10 cellular contexts compared by ENCODE assay signal in genomic region chr17:80751460-80752368, GRCh38.
DNase-seq lines count a peak whose midpoint lies in the region; ATAC-seq, FAIRE-seq and TF ChIP-seq lines count a peak whose summit lies in the region.
"Had no signal": no experiment of that assay in that cellular context is flagged by ENCODE, and none has a peak within 500 bp of the region (broad histone marks: within the 10 kb centered on the region; RNA-seq: fewer than 3 reads in every experiment).

No MANE protein-coding gene starts in this region.

- H2BK120ac ChIP-seq in trophoblast cell (ENCODE audit: insufficient read depth, low read length, poor library complexity): no peak overlapping the region

- intact Hi-C loops in PC-3 (cut with micrococcal nuclease): no loop called here
- intact Hi-C loops in kidney (cut with DNase I): no loop called here

- no TSS peak for BruUV-seq in PC-3 (replicated peaks; lab: Mats Ljungman, UMichigan)

- no peak overlapping the region for H3K18ac ChIP-seq in trophoblast cell (ENCODE audit: low read length)

- POLR2A ChIA-PET in PC-3 (lab: Charles Lee; ENCODE audit: unreplicated experiment): no interaction called here

- H3K79me1 ChIP-seq in trophoblast cell (ENCODE audit: low read length): peaks cover 3% of the 10 kb centered on the region

- peak overlapping the region; percentile 52 for H3K9ac ChIP-seq in DND-41 (ENCODE audit: low read depth, low read length)
- no peak overlapping the region for H3K9ac ChIP-seq in PC-3 (ENCODE audit: low read length)
- H3K9ac ChIP-seq in trophoblast cell (ENCODE audit: low read length): no peak overlapping the region
- no peak overlapping the region for H3K9ac ChIP-seq in kidney (ENCODE audit: low read length in 2 of 2)

- no peak overlapping the region for H3K14ac ChIP-seq in trophoblast cell (ENCODE audit: low read length)

- H3K23ac ChIP-seq in trophoblast cell (ENCODE audit: low read length): no peak overlapping the region

- H2BK12ac ChIP-seq in trophoblast cell (ENCODE audit: low read length): no peak overlapping the region

- peak overlapping the region in 1 of 2 experiments; percentile 38; a peak in 2 of 4 replicates for H3K4me3 ChIP-seq in DND-41 (ENCODE audit: low read depth in 1 of 2, low read length in 2 of 2)
- no peak overlapping the region for H3K4me3 ChIP-seq in PC-3 (ENCODE audit: low read length)
- H3K4me3 ChIP-seq in trophoblast cell (ENCODE audit: low read depth, low read length): no peak overlapping the region
- no peak overlapping the region for H3K4me3 ChIP-seq in kidney (ENCODE audit: low read length in 2 of 2)

- H2AFZ ChIP-seq in DND-41 (ENCODE audit: low read depth, low read length) (peak overlapping the region; percentile 58), PC-3 (ENCODE audit: low read length) (no peak overlapping the region), trophoblast cell (ENCODE audit: insufficient read depth, low read length, poor library complexity) (no peak overlapping the region)

- peak overlapping the region; percentile 17 for H2BK5ac ChIP-seq in trophoblast cell (ENCODE audit: low read depth, low read length, poor library complexity)

- CTCF ChIA-PET in PC-3 (lab: Charles Lee): no interaction called here

- H3K27ac ChIP-seq in DND-41 (ENCODE audit: low read length) (peak overlapping the region; percentile 90), PC-3 (ENCODE audit: low read length) (no peak overlapping the region), trophoblast cell (ENCODE audit: low read depth, low read length) (peak overlapping the region; percentile 45), kidney (ENCODE audit: low read depth in 2 of 2, low read length in 2 of 2) (no peak overlapping the region)

- H3K27me3 ChIP-seq in DND-41 (ENCODE audit: insufficient read depth, low read length, poor library complexity) (no peaks in the 10 kb centered on the region), PC-3 (ENCODE audit: low read length) (no peaks in the 10 kb centered on the region), trophoblast cell (ENCODE audit: insufficient read depth, low read length) (no peaks in the 10 kb centered on the region)

- H2AK5ac ChIP-seq in trophoblast cell (ENCODE audit: low read length): no peak overlapping the region

- peaks cover 20% of the 10 kb centered on the region for H3K36me3 ChIP-seq in DND-41 (ENCODE audit: insufficient read depth, low read length)
- peaks cover 12% of the 10 kb centered on the region; the same call in 1 of the 2 replicates for H3K36me3 ChIP-seq in PC-3 (ENCODE audit: low read depth, low read length)
- H3K36me3 ChIP-seq in trophoblast cell (ENCODE audit: control insufficient read depth in 1 of 2, insufficient read depth in 2 of 2, low read length in 2 of 2): peaks cover 0 to 5% of the 10 kb centered on the region in 2 experiments
- peaks cover 0 to 4% of the 10 kb centered on the region in 2 donors for H3K36me3 ChIP-seq in kidney (ENCODE audit: control insufficient read depth in 1 of 2, insufficient read depth in 2 of 2, low read length in 2 of 2)

- TF ChIP-seq CTCF in DND-41 (IDR thresholded peaks at IDR 0.05; ENCODE audit: borderline replicate concordance, extremely low read depth, low read length, poor library complexity, severe bottlenecking) (peak; percentile 27), PC-3 (conservative IDR thresholded peaks at IDR 0.05; ENCODE audit: low read depth, low read length) (0 out of 2 replicates have a peak, but pooled peaks have one; percentile 15), kidney (IDR thresholded peaks at IDR 0.05; ENCODE audit: borderline replicate concordance, extremely low read depth, insufficient read depth) (no peak)

- H3K4me2 ChIP-seq in DND-41 (ENCODE audit: insufficient read depth, low read length) (peak overlapping the region; percentile 59), PC-3 (ENCODE audit: low read length) (no peak overlapping the region), trophoblast cell (ENCODE audit: low read length) (peak overlapping the region; percentile 13)

- ATAC-seq in DND-41 (ENCODE audit: insufficient read depth, low read depth) (peak; percentile 97), PC-3 (no peak)

- FAIRE-seq in kidney (lab: Jason Lieb, UNC): no peak
- FAIRE-seq: endometrium had no signal

- H4K12ac ChIP-seq in trophoblast cell (ENCODE audit: low read depth, low read length): no peak overlapping the region

- no peak overlapping the region for H3K4ac ChIP-seq in trophoblast cell (ENCODE audit: low read depth, low read length)

- no peak overlapping the region for H4K91ac ChIP-seq in trophoblast cell (ENCODE audit: low read depth, low read length)

- H3F3A ChIP-seq in PC-3 (ENCODE audit: low read length, unreplicated experiment): no peaks in the 10 kb centered on the region

- WGBS in trophoblast cell (ENCODE audit: extremely low coverage, insufficient coverage, insufficient read length): 100% methylated on average over 1 of the region's 20 CpGs

- H3K4me1 ChIP-seq in DND-41 (ENCODE audit: insufficient read depth, low read length): peaks cover 39% of the 10 kb centered on the region
- no peaks in the 10 kb centered on the region for H3K4me1 ChIP-seq in PC-3 (ENCODE audit: insufficient read depth, low read length)
- peaks cover 14 to 15% of the 10 kb centered on the region in 2 experiments for H3K4me1 ChIP-seq in trophoblast cell (ENCODE audit: control insufficient read depth in 1 of 2, insufficient read depth in 2 of 2, low read length in 2 of 2)
- no peaks in the 10 kb centered on the region for H3K4me1 ChIP-seq in kidney (ENCODE audit: control insufficient read depth in 1 of 2, insufficient read depth in 1 of 2, low read depth in 1 of 2, low read length in 2 of 2)

- no peaks in the 10 kb centered on the region for H4K20me1 ChIP-seq in DND-41 (ENCODE audit: insufficient read depth, low read length)
- H4K20me1 ChIP-seq in PC-3 (ENCODE audit: low read length): no peaks in the 10 kb centered on the region

- H3K9me3 ChIP-seq in DND-41 (ENCODE audit: insufficient read depth, low read length, severe bottlenecking) (no peaks in the 10 kb centered on the region), PC-3 (ENCODE audit: low read length) (no peaks in the 10 kb centered on the region), trophoblast cell (ENCODE audit: insufficient read depth, low read depth, low read length) (peaks cover 3% of the 10 kb centered on the region), kidney (ENCODE audit: control insufficient read depth in 1 of 2, low read length in 2 of 2) (no peaks in the 10 kb centered on the region)

- peak; percentile 81 for DNase-seq in DND-41
- DNase-seq in PC-3: no peak
- DNase-seq in fibroblast of peridontal ligament (ENCODE audit: extremely low read depth): peak; percentile 22
- DNase-seq in trophoblast cell: peak; percentile 10 to 15
- no peak for DNase-seq in NCI-H524 treated with DMSO at 0.1 percent for 48 hours (lab: John Stamatoyannopoulos, UW)
- DNase-seq in DMS 273 (lab: John Stamatoyannopoulos, UW; ENCODE audit: unreplicated experiment): no peak
- DNase-seq in kidney: no peak
- no peak for DNase-seq in NCI-H2171 (lab: John Stamatoyannopoulos, UW)
- DNase-seq: activated B cell treated with CpG ODN at 0.5 μM for 24 hours had no signal

- no peaks in the 10 kb centered on the region for H3K9me2 ChIP-seq in PC-3 (replicated peaks; ENCODE audit: low read length)

- no peak overlapping the region for H4K8ac ChIP-seq in trophoblast cell (ENCODE audit: low read depth, low read length)

- peaks cover 16% of the 10 kb centered on the region for H3K79me2 ChIP-seq in DND-41 (ENCODE audit: insufficient read depth, low read length)
- no peaks in the 10 kb centered on the region for H3K79me2 ChIP-seq in PC-3 (ENCODE audit: low read length)
- no peaks in the 10 kb centered on the region for H3K79me2 ChIP-seq in trophoblast cell (ENCODE audit: control insufficient read depth, insufficient read depth, low read length, poor library complexity)

Comparison
In these comparisons a context has a peak if more than half of its experiments do, and no peak if none do; other contexts are left out.
1. DNase-seq: peak in DND-41 (single experiment), fibroblast of peridontal ligament (single experiment) and trophoblast cell (2 of 2); none in PC-3 (single experiment), NCI-H524 treated with DMSO at 0.1 percent for 48 hours (single experiment), DMS 273 (single experiment), kidney (single experiment) and NCI-H2171 (single experiment).
2. H3K27ac ChIP-seq: peak in DND-41 (single experiment) and trophoblast cell (single experiment); none in PC-3 (single experiment) and kidney (0 of 2).